ENCODE assay signal across 15 cellular contexts in the genomic region with DNA sequence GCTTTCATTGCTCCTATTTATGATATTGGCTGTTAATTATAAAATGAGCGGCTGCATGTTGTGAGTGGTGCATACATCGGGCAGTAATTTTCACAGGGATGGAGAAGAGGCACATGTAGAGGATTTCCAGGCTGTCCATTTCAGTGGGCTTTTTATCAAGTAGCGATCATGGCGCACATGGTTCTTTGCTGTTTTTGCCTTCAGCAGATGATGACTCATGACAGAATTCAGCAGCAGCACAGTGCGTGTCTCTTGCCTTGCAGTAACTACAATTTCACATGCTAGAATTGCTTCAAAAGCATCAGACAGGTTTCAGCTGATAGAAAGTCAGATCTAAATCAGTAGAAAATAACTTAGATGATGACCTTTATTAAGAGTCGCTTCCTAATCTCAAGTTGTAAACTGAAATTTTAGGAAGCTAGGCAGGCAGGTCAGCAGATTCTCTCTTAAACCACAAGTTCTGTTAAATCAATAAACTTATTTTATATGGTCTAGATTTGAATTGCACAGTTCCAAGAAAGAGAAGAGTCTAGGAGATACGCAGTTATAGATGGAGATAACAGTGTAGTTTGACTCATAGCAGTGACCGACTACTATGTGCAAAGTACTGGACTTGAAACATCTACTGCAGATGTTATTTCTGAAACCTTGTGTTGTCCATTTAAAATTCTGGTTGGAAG. TPM values are rescaled to one million over a fixed set of nuclear protein-coding genes. Genes with fewer than 3 reads are reported as not detected.
DNase-seq lines count a peak whose midpoint lies in the region; ATAC-seq, FAIRE-seq and TF ChIP-seq lines count a peak whose summit lies in the region.
"Had no signal": no experiment of that assay in that cellular context is flagged by ENCODE, and none has a peak within 500 bp of the region (broad histone marks: within the 10 kb centered on the region; RNA-seq: fewer than 3 reads in every experiment).

No MANE protein-coding gene starts in this region.

- H3K36me3 ChIP-seq in ACC112 (ENCODE audit: insufficient read depth, low read length) (0 out of 2 replicates have a peak, but pooled peaks cover 6% of the 10 kb centered on the region), bronchial epithelial cell (ENCODE audit: control insufficient read depth, insufficient read depth, low read length) (no peaks in the 10 kb centered on the region)

- DNase-seq in LHCN-M2 (ENCODE audit: low read depth) (peak; percentile 46), bronchial epithelial cell (ENCODE audit: low read depth) (peak; percentile 12), iris pigment epithelial cell (ENCODE audit: low read depth) (peak; percentile 93), GM19239 (ENCODE audit: insufficient read length, low spot score) (no peak), SIG-M5 (lab: John Stamatoyannopoulos, UW) (no peak)
- DNase-seq: activated CD4-positive, alpha-beta T cell treated with anti-CD3 and anti-CD28 coated beads for 36 hours; activated naive CD4-positive, alpha-beta T cell treated with anti-CD3 and anti-CD28 coated beads, Interleukin-2, amount 50 U/mL, for 16 hours; left lung; MV-4-11; NCI-H2107; NCI-H774; RPMI8226 had no signal

- H3K4me3 ChIP-seq in ACC112 (ENCODE audit: low read depth, low read length) (no peak overlapping the region), bronchial epithelial cell (ENCODE audit: low read depth, low read length) (no peak overlapping the region)
- H3K4me3 ChIP-seq: left lung had no signal

- peak overlapping the region; percentile 88 for H3K27ac ChIP-seq in ACC112 (ENCODE audit: low read depth, low read length)
- H3K27ac ChIP-seq: left lung had no signal

- H3K79me2 ChIP-seq in ACC112 (ENCODE audit: control insufficient read depth, insufficient read depth, low read length, unreplicated experiment) = no peaks in the 10 kb centered on the region

- H3K27me3 ChIP-seq in ACC112 (ENCODE audit: insufficient read depth, low read length) (no peaks in the 10 kb centered on the region), bronchial epithelial cell (ENCODE audit: control insufficient read depth, insufficient read depth, low read length) (no peaks in the 10 kb centered on the region)
- H3K27me3 ChIP-seq: left lung had no signal

- FAIRE-seq in bronchial epithelial cell (lab: Jason Lieb, UNC) (no peak), GM19239 (lab: Jason Lieb, UNC) (no peak)

- TF ChIP-seq CTCF in bronchial epithelial cell (IDR thresholded peaks at IDR 0.05; ENCODE audit: insufficient read depth, low read length, severe bottlenecking) = no peak

- H2AFZ ChIP-seq in ACC112 (ENCODE audit: low read length, unreplicated experiment) = no peak overlapping the region

- no peak for ATAC-seq in HG03175 (IDR thresholded peaks at IDR 0.05; ENCODE audit: unreplicated experiment)
- ATAC-seq in HG03108 (IDR thresholded peaks at IDR 0.05; ENCODE audit: unreplicated experiment) = no peak
- ATAC-seq: activated CD4-positive, alpha-beta T cell treated with anti-CD3 and anti-CD28 coated beads for 36 hours; left lung had no signal

- H3K4me1 ChIP-seq in ACC112 (ENCODE audit: control insufficient read depth, insufficient read depth, low read length, unreplicated experiment) = peaks cover 25% of the 10 kb centered on the region
- H3K4me1 ChIP-seq: left lung had no signal

RNA-seq across cellular contexts. Expression of gene LRP2BP, which starts 35.8 kb away (rescaled TPM):
- 0.45 and 1.1 TPM in 2 replicates for total RNA-seq in LHCN-M2 (2014; rRNA removed)
- polyA plus RNA-seq in LHCN-M2 (2012) = 0.40 TPM
- total RNA-seq in bronchial epithelial cell = 0.53 and 0.64 TPM in 2 replicates

RNA-seq across cellular contexts. Expression of gene ANKRD37, which starts 36.7 kb away (rescaled TPM):
- total RNA-seq in LHCN-M2 (2014; rRNA removed) = 10.8 and 14.4 TPM in 2 replicates
- polyA plus RNA-seq in LHCN-M2 (2012) = 15.5 TPM
- 8.4 and 8.6 TPM in 2 replicates for total RNA-seq in bronchial epithelial cell

Comparison
In these comparisons a context has a peak if more than half of its experiments do, and no peak if none do; other contexts are left out.
1. DNase-seq: peak in LHCN-M2 (single experiment), bronchial epithelial cell (single experiment) and iris pigment epithelial cell (single experiment); none in GM19239 (single experiment) and SIG-M5 (single experiment).